13 cellular contexts compared by ENCODE assay signal in genomic region chr7:90605055-90605454, GRCh38. TPM values are rescaled to one million over a fixed set of nuclear protein-coding genes. Genes with fewer than 3 reads are reported as not detected.
DNase-seq lines count a peak whose midpoint lies in the region; ATAC-seq, FAIRE-seq and TF ChIP-seq lines count a peak whose summit lies in the region.
"Had no signal": no experiment of that assay in that cellular context is flagged by ENCODE, and none has a peak within 500 bp of the region (broad histone marks: within the 10 kb centered on the region; RNA-seq: fewer than 3 reads in every experiment).

No MANE protein-coding gene starts in this region.

- TF ChIP-seq POLR2A in adrenal gland (IDR thresholded peaks at IDR 0.05): no peak
- TF ChIP-seq POLR2A in HepG2 (IDR thresholded peaks at IDR 0.05; ENCODE audit: insufficient read depth in 1 of 2, low read depth in 2 of 2, low read length in 2 of 2): no peak

- 84 to 96% (median 91%) methylated on average over 2 of the region's 2 CpGs for WGBS in adrenal gland, 4 donors
- 29% methylated on average over 1 of the region's 2 CpGs for WGBS in HepG2 (ENCODE audit: low lambda C conversion rate)

- peak; percentile 93 for DNase-seq in DMS53 treated with DMSO at 0.1 percent for 48 hours (lab: John Stamatoyannopoulos, UW; ENCODE audit: unreplicated experiment)
- DNase-seq in NCI-H2171 treated with DMSO at 0.1 percent for 48 hours (lab: John Stamatoyannopoulos, UW): peak; percentile 91
- DNase-seq in kidney: peak; percentile 84
- no peak for DNase-seq in adrenal gland
- no peak for DNase-seq in HepG2 (ENCODE audit: low spot score)
- no peak for DNase-seq in activated CD4-positive, alpha-beta T cell treated with anti-CD3 and anti-CD28 coated beads, Interleukin-2, amount 50 U/mL, for 1 hour
- no peak for DNase-seq in stimulated activated CD4-positive, alpha-beta T cell treated with anti-CD3 and anti-CD28 coated beads, Interleukin-4, amount 100 ng/mL, for 24 hours
- DNase-seq: DND-41, foreskin fibroblast, left colon had no signal

- no peak for TF ChIP-seq RAD21 in HepG2 (CRISPR knock-in tag; IDR thresholded peaks at IDR 0.05)

- H3K4me3 ChIP-seq in kidney (ENCODE audit: low read length in 2 of 2) (no peak overlapping the region), adrenal gland (no peak overlapping the region), HepG2 (replicated peaks in 1 of 3; ENCODE audit: insufficient read depth in 1 of 3, low read depth in 2 of 3, low read length in 3 of 3) (no peak overlapping the region)
- H3K4me3 ChIP-seq: HAP-1 had no signal

- no peak for TF ChIP-seq CTCF in kidney (IDR thresholded peaks at IDR 0.05; ENCODE audit: borderline replicate concordance, extremely low read depth, insufficient read depth)
- TF ChIP-seq CTCF in adrenal gland (IDR thresholded peaks at IDR 0.05): no peak
- TF ChIP-seq CTCF in HepG2 (CRISPR knock-in tag; IDR thresholded peaks at IDR 0.05): no peak

- H3K36me3 ChIP-seq in kidney (ENCODE audit: control insufficient read depth in 1 of 2, insufficient read depth in 2 of 2, low read length in 2 of 2): no peaks in the 10 kb centered on the region
- no peaks in the 10 kb centered on the region for H3K36me3 ChIP-seq in adrenal gland (replicated peaks in 1 of 2)
- H3K36me3 ChIP-seq in HepG2 (replicated peaks in 1 of 2; ENCODE audit: control insufficient read depth in 1 of 2, insufficient read depth in 2 of 2, low read length in 2 of 2): no peaks in the 10 kb centered on the region
- H3K36me3 ChIP-seq: HAP-1 had no signal

- TF ChIP-seq EP300 in HepG2 (IDR thresholded peaks at IDR 0.05; ENCODE audit: low read depth in 2 of 2, low read length in 2 of 2) (no peak), HepG2 (CRISPR knock-in tag; IDR thresholded peaks at IDR 0.05; ENCODE audit: borderline replicate concordance) (no peak)

- CTCF ChIA-PET in HepG2 (lab: Yijun Ruan, JAX; ENCODE audit: low intra/inter-chr PET ratio, low total read pairs): no interaction called here

- intact Hi-C loops in kidney (cut with DNase I): no loop called here
- intact Hi-C loops in adrenal gland (cut with DNase I): no loop called here
- intact Hi-C loops in HepG2 (cut with micrococcal nuclease; ENCODE audit: unreplicated experiment): no loop called here

- in situ Hi-C loops in HepG2 (cut with HindIII; ENCODE audit: extremely low pct_ligation_motif_present, low pct_unique_long_range_greater_than_20kb): no loop called here

- POLR2A ChIA-PET in HepG2 (lab: Yijun Ruan, JAX): no interaction called here

- BruUV-seq in HepG2 (replicated peaks; lab: Mats Ljungman, UMichigan): no TSS peak

- H3K27ac ChIP-seq in kidney (ENCODE audit: low read depth in 2 of 2, low read length in 2 of 2) (peak overlapping the region in 1 of 2 donors; percentile 13), adrenal gland (no peak overlapping the region), HepG2 (ENCODE audit: extremely low read length, insufficient read depth, low read length) (no peak overlapping the region)

- H4K20me1 ChIP-seq in HepG2 (ENCODE audit: insufficient read depth, low read length): no peaks in the 10 kb centered on the region

- FAIRE-seq in kidney (lab: Jason Lieb, UNC): no peak
- no peak for FAIRE-seq in HepG2 (lab: Jason Lieb, UNC)
- FAIRE-seq: colon had no signal

- no peaks in the 10 kb centered on the region for H3K27me3 ChIP-seq in adrenal gland
- no peaks in the 10 kb centered on the region for H3K27me3 ChIP-seq in HepG2 (ENCODE audit: control insufficient read depth in 1 of 2, insufficient read depth in 2 of 2, low read length in 2 of 2)

- H3K4me2 ChIP-seq in HepG2 (ENCODE audit: low read depth, low read length): no peak overlapping the region

- no peak overlapping the region for H2AFZ ChIP-seq in HepG2 (ENCODE audit: low read length)

- H3K4me1 ChIP-seq in kidney (ENCODE audit: control insufficient read depth in 1 of 2, insufficient read depth in 1 of 2, low read depth in 1 of 2, low read length in 2 of 2) (peaks cover 0 to 4% of the 10 kb centered on the region in 2 donors), adrenal gland (replicated peaks in 1 of 2) (no peaks in the 10 kb centered on the region), HepG2 (ENCODE audit: insufficient read depth, low read length) (no peaks in the 10 kb centered on the region)
- H3K4me1 ChIP-seq: HAP-1 had no signal

- no peak overlapping the region for H3K9ac ChIP-seq in kidney (ENCODE audit: low read length in 2 of 2)
- no peak overlapping the region for H3K9ac ChIP-seq in HepG2 (ENCODE audit: insufficient read depth, low read depth, low read length)

- H3K9me3 ChIP-seq in kidney (ENCODE audit: control insufficient read depth in 1 of 2, low read length in 2 of 2): no peaks in the 10 kb centered on the region
- no peaks in the 10 kb centered on the region for H3K9me3 ChIP-seq in adrenal gland (replicated peaks in 1 of 3)
- no peaks in the 10 kb centered on the region for H3K9me3 ChIP-seq in HepG2 (ENCODE audit: low read length)
- H3K9me3 ChIP-seq: HAP-1 had no signal

- peak; percentile 56 for ATAC-seq in HG02759 (IDR thresholded peaks at IDR 0.05; ENCODE audit: unreplicated experiment)
- no peak for ATAC-seq in HepG2
- ATAC-seq: left colon had no signal

- H3K79me2 ChIP-seq in HepG2 (ENCODE audit: insufficient read depth, low read length): no peaks in the 10 kb centered on the region

TF ChIP-seq in HepG2, 621 proteins besides CTCF, POLR2A, EP300 and RAD21:
- TF ChIP-seq TAF15 (IDR thresholded peaks at IDR 0.05; ENCODE audit: low read depth, low read length, poor library complexity, severe bottlenecking) (no peak), KAT8 (CRISPR knock-in tag; IDR thresholded peaks at IDR 0.05) (no peak), ZNF644 (CRISPR knock-in tag; IDR thresholded peaks at IDR 0.05; ENCODE audit: low read depth) (no peak), SKI (IDR thresholded peaks at IDR 0.05; ENCODE audit: partially characterized antibody) (no peak), PAXIP1 (CRISPR knock-in tag; conservative IDR thresholded peaks at IDR 0.05) (no peak)
TF ChIP-seq in HepG2: peak in this region for 0.

RNA-seq across cellular contexts. Expression of gene CDK14, which starts 8.9 kb away (rescaled TPM):
- total RNA-seq in kidney (33.9 TPM), adrenal gland (10 to 100 TPM in 3 of 8 donors, 1 to 10 TPM in 5; 3.0 to 14.0 (median 7.6) TPM), HepG2 (2016; rRNA removed; fragmentation: Illumina TruSeq; extraction: Trizol) (0.66 and 0.71 TPM in 2 replicates)
- polyA plus RNA-seq in kidney (ENCODE audit: insufficient read depth, low read depth, low replicate concordance) (11.9 TPM), adrenal gland (10 to 100 TPM in 1 of 3 donors, 1 to 10 TPM in 2; 1.9 to 10.3 (median 3.4) TPM), HepG2 (2011; rRNA removed) (0.16 and 0.26 TPM in 2 replicates)
- 1.3 and 1.9 TPM in 2 replicates for total RNA-seq in HepG2 (2016; cell fraction: cytosol; rRNA removed; fragmentation: Illumina TruSeq; extraction: Trizol; ENCODE audit: low read depth)
- total RNA-seq in HepG2 (2016; cell fraction: insoluble cytoplasmic fraction; rRNA removed; fragmentation: Illumina TruSeq; extraction: Trizol): 1.0 and 1.3 TPM in 2 replicates
- total RNA-seq in HepG2 (2016; cell fraction: membrane; rRNA removed; fragmentation: Illumina TruSeq; extraction: Trizol): 0.74 and 1.5 TPM in 2 replicates
- total RNA-seq in HepG2 (2016; cell fraction: nucleus; rRNA removed; fragmentation: Illumina TruSeq; extraction: Trizol): 1.3 and 1.6 TPM in 2 replicates
- 0.07 and 0.14 TPM in 2 replicates for polyA plus RNA-seq in HepG2 (2011; cell fraction: cytosol; rRNA removed)
- 0.06 and 0.64 TPM in 2 replicates for polyA plus RNA-seq in HepG2 (2011; cell fraction: nucleus; rRNA removed)
- polyA plus RNA-seq in HepG2 (2012): 0.27 and 0.28 TPM in 2 replicates
- polyA plus RNA-seq in HepG2 (2016; cell fraction: cytosol; fragmentation: Illumina TruSeq; extraction: Trizol; ENCODE audit: low read depth): 0.12 and 0.19 TPM in 2 replicates
- polyA plus RNA-seq in HepG2 (2016; cell fraction: insoluble cytoplasmic fraction; fragmentation: Illumina TruSeq; extraction: Trizol; ENCODE audit: low read depth): 0.29 and 1.1 TPM in 2 replicates
- 0.07 and 0.38 TPM in 2 replicates for polyA plus RNA-seq in HepG2 (2016; cell fraction: membrane; fragmentation: Illumina TruSeq; extraction: Trizol; ENCODE audit: low read depth)
- polyA plus RNA-seq in HepG2 (2016; cell fraction: nucleus; fragmentation: Illumina TruSeq; extraction: Trizol; ENCODE audit: insufficient read depth, low read depth): 0.18 and 1.0 TPM in 2 replicates
- polyA minus RNA-seq in HepG2 (2011; rRNA and poly(A)+ RNA removed; ENCODE audit: low replicate concordance): 0.32 and 39.9 TPM in 2 replicates
- polyA minus RNA-seq in HepG2 (2011; cell fraction: cytosol; rRNA and poly(A)+ RNA removed): 0.09 and 0.30 TPM in 2 replicates
- polyA minus RNA-seq in HepG2 (2011; cell fraction: nucleus; rRNA and poly(A)+ RNA removed): 3.6 and 5.2 TPM in 2 replicates

Comparison
In these comparisons a context has a peak if more than half of its experiments do, and no peak if none do; other contexts are left out.
1. DNase-seq: peak in DMS53 treated with DMSO at 0.1 percent for 48 hours (single experiment), NCI-H2171 treated with DMSO at 0.1 percent for 48 hours (single experiment) and kidney (single experiment); none in adrenal gland (0 of 7), HepG2 (single experiment), activated CD4-positive, alpha-beta T cell treated with anti-CD3 and anti-CD28 coated beads, Interleukin-2, amount 50 U/mL, for 1 hour (single experiment) and stimulated activated CD4-positive, alpha-beta T cell treated with anti-CD3 and anti-CD28 coated beads, Interleukin-4, amount 100 ng/mL, for 24 hours (single experiment).